In the genomic region with DNA sequence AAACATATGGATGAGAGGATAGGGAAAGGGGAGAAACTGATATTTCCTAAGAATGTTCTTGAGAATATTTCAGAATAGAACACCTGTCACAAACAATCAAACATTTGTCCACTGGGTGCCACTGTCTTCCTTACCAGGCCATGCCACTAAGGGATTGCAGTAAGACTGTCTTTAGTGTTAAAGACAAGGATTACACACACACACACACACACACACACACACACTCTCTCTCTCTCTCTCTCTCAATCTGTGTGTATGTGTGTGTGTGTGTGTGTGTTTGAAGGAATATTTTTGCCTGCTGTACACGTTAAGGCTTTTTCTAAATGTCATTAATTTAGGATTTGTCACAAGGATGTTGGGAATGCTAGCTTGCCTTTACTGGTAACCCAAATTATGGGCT, we compare ENCODE assay signal across 9 cellular contexts. TPM values are rescaled to one million over a fixed set of nuclear protein-coding genes. Genes with fewer than 3 reads are reported as not detected.
DNase-seq lines count a peak whose midpoint lies in the region; ATAC-seq lines count a peak whose summit lies in the region.
"Had no signal": no experiment of that assay in that cellular context is flagged by ENCODE, and none has a peak within 500 bp of the region (broad histone marks: within the 10 kb centered on the region; RNA-seq: fewer than 3 reads in every experiment).

No MANE protein-coding gene starts in this region.

- no peak overlapping the region for H2BK15ac ChIP-seq in mesendoderm (replicated peaks; ENCODE audit: low read depth)

- DNase-seq in CD1c-positive myeloid dendritic cell (ENCODE audit: extremely low spot score) (peak; percentile 11), NCI-H82 (lab: John Stamatoyannopoulos, UW) (peak; percentile 83), dedifferentiated amniotic fluid mesenchymal stem cell (ENCODE audit: extremely low spot score) (peak; percentile 55), mesendoderm (peak; percentile 59)
- no peak for DNase-seq in stimulated activated CD4-positive, alpha-beta T cell treated with anti-CD3 and anti-CD28 coated beads, Interleukin-4, amount 100 ng/mL, for 1 hour
- DNase-seq: natural killer cell had no signal

- no peak overlapping the region for H3K18ac ChIP-seq in mesendoderm (ENCODE audit: low read length)

- H3K4me1 ChIP-seq in mesendoderm (ENCODE audit: control insufficient read depth, low read depth, low read length): no peaks in the 10 kb centered on the region

- H3K36me3 ChIP-seq in mesendoderm (ENCODE audit: control insufficient read depth, insufficient read depth, low read length): no peaks in the 10 kb centered on the region

- no peaks in the 10 kb centered on the region for H3K79me2 ChIP-seq in mesendoderm (ENCODE audit: control insufficient read depth, insufficient read depth, low read length)

- no peak overlapping the region for H3K27ac ChIP-seq in mesendoderm (ENCODE audit: low read depth, low read length)

- H2BK120ac ChIP-seq in mesendoderm (ENCODE audit: low read depth, low read length): no peak overlapping the region

- H2AK5ac ChIP-seq in mesendoderm (ENCODE audit: low read length): no peak overlapping the region

- H3K9ac ChIP-seq in mesendoderm (ENCODE audit: low read length): no peak overlapping the region

- no peak overlapping the region for H3K4me2 ChIP-seq in mesendoderm (ENCODE audit: low read length)

- H3K4ac ChIP-seq in mesendoderm (ENCODE audit: low read depth, low read length): no peak overlapping the region

- no peak overlapping the region for H4K8ac ChIP-seq in mesendoderm (ENCODE audit: low read depth, low read length)

- H3K56ac ChIP-seq in mesendoderm (ENCODE audit: low read length): no peak overlapping the region

- no peak overlapping the region for H2BK5ac ChIP-seq in mesendoderm (ENCODE audit: low read length)

- no peak overlapping the region for H3K23ac ChIP-seq in mesendoderm (ENCODE audit: low read length)

- peak; percentile 90 for ATAC-seq in GM18498 (IDR thresholded peaks at IDR 0.05; ENCODE audit: unreplicated experiment)
- ATAC-seq in HG02885 (IDR thresholded peaks at IDR 0.05; ENCODE audit: poor library complexity, unreplicated experiment): peak; percentile 74
- no peak for ATAC-seq in GM19328 (IDR thresholded peaks at IDR 0.05; ENCODE audit: unreplicated experiment)

- no peaks in the 10 kb centered on the region for H3K79me1 ChIP-seq in mesendoderm (ENCODE audit: low read length)

- no peak overlapping the region for H3K4me3 ChIP-seq in mesendoderm (ENCODE audit: low read length)

- H4K5ac ChIP-seq in mesendoderm (ENCODE audit: low read length): no peak overlapping the region

- no peaks in the 10 kb centered on the region for H3K27me3 ChIP-seq in mesendoderm (ENCODE audit: insufficient read depth, low read length, poor library complexity)

- no CpG with 5 or more reads among the region's 1 CpG for WGBS in mesendoderm (ENCODE audit: extremely low coverage, insufficient coverage, low lambda C conversion rate)

RNA-seq across cellular contexts. Expression of gene CCDC192, which starts 54.4 kb away (rescaled TPM):
- polyA plus RNA-seq in mesendoderm (2013, experiment 1 of 2): 0.25 TPM
- 0.20 TPM for polyA plus RNA-seq in mesendoderm (2013, experiment 2 of 2)
